Comparison of ENCODE assay signal across 17 cellular contexts in genomic region chr14:39682563-39682962, GRCh38.
"Had no signal": no experiment of that assay in that cellular context is flagged by ENCODE, and none has a peak within 500 bp of the region (broad histone marks: within the 10 kb centered on the region; RNA-seq: fewer than 3 reads in every experiment).

No MANE protein-coding gene starts in this region.

- H3K79me2 ChIP-seq: hepatocyte had no signal

- H3K9me3 Mint-ChIP-seq: T-cell had no signal

- H3K4me3 ChIP-seq: cardiac muscle cell, hepatocyte, pancreas, right lobe of liver had no signal

- H2AFZ ChIP-seq: hepatocyte had no signal

- H3K4me3 Mint-ChIP-seq: activated naive CD4-positive, alpha-beta T cell treated with anti-CD3 and anti-CD28 coated beads, Interleukin-2, amount 10 ng/mL, durations not matched to agents 7 days and 5 days; stimulated activated memory B cell treated with anti-CD40 and anti-IgM and Interleukin-4, amounts not matched to agents 10 μg/mL and 1 μg/mL and 100 μg/mL, for 72 hours; T-cell had no signal

- H3K4me1 Mint-ChIP-seq: stimulated activated memory B cell treated with anti-CD40 and anti-IgM and Interleukin-4, amounts not matched to agents 10 μg/mL and 1 μg/mL and 100 μg/mL, for 72 hours had no signal

- H3K27me3 Mint-ChIP-seq: activated naive CD4-positive, alpha-beta T cell treated with anti-CD3 and anti-CD28 coated beads, Interleukin-2, amount 10 ng/mL, durations not matched to agents 7 days and 5 days; naive thymus-derived CD4-positive, alpha-beta T cell; stimulated activated memory B cell treated with anti-CD40 and anti-IgM and Interleukin-4, amounts not matched to agents 10 μg/mL and 1 μg/mL and 100 μg/mL, for 72 hours; T-cell had no signal

- DNase-seq: activated naive CD4-positive, alpha-beta T cell treated with anti-CD3 and anti-CD28 coated beads, Interleukin-2, amount 10 ng/mL, durations not matched to agents 7 days and 5 days; foreskin keratinocyte; left cardiac atrium; mesenchymal stem cell; naive thymus-derived CD4-positive, alpha-beta T cell; pancreas; right lobe of liver; stimulated activated CD4-positive, alpha-beta T cell treated with anti-CD3 and anti-CD28 coated beads, Interleukin-4, amount 100 ng/mL, for 24 hours; T-cell; T1000 had no signal

- H3K27ac Mint-ChIP-seq: activated naive CD4-positive, alpha-beta T cell treated with anti-CD3 and anti-CD28 coated beads, Interleukin-2, amount 10 ng/mL, durations not matched to agents 7 days and 5 days; stimulated activated memory B cell treated with anti-CD40 and anti-IgM and Interleukin-4, amounts not matched to agents 10 μg/mL and 1 μg/mL and 100 μg/mL, for 72 hours had no signal

- ATAC-seq: foreskin keratinocyte; left cardiac atrium; naive thymus-derived CD4-positive, alpha-beta T cell; pancreas; right lobe of liver; SK-N-SH treated with all-trans-retinoic acid at 6 μM for 48 hours; stimulated activated memory B cell treated with anti-CD40 and anti-IgM and Interleukin-4, amounts not matched to agents 10 μg/mL and 1 μg/mL and 100 μg/mL, for 72 hours; T-cell had no signal

- H3K27ac ChIP-seq: cardiac muscle cell, foreskin keratinocyte, hepatocyte, neutrophil, pancreas, right lobe of liver had no signal

- H3K4me2 ChIP-seq: hepatocyte had no signal

- FAIRE-seq: colon, islet of Langerhans, pancreas had no signal

- H3K9me3 ChIP-seq: neutrophil, pancreas, right lobe of liver had no signal

- H3K36me3 Mint-ChIP-seq: stimulated activated memory B cell treated with anti-CD40 and anti-IgM and Interleukin-4, amounts not matched to agents 10 μg/mL and 1 μg/mL and 100 μg/mL, for 72 hours; T-cell had no signal

- H3K27me3 ChIP-seq: cardiac muscle cell, foreskin keratinocyte, hepatocyte, neutrophil, pancreas, right lobe of liver had no signal

- H3K4me1 ChIP-seq: foreskin keratinocyte, pancreas, right lobe of liver had no signal

- H3K36me3 ChIP-seq: cardiac muscle cell, neutrophil, pancreas, right lobe of liver had no signal
